Comparison of ENCODE assay signal across 8 cellular contexts in the genomic region with DNA sequence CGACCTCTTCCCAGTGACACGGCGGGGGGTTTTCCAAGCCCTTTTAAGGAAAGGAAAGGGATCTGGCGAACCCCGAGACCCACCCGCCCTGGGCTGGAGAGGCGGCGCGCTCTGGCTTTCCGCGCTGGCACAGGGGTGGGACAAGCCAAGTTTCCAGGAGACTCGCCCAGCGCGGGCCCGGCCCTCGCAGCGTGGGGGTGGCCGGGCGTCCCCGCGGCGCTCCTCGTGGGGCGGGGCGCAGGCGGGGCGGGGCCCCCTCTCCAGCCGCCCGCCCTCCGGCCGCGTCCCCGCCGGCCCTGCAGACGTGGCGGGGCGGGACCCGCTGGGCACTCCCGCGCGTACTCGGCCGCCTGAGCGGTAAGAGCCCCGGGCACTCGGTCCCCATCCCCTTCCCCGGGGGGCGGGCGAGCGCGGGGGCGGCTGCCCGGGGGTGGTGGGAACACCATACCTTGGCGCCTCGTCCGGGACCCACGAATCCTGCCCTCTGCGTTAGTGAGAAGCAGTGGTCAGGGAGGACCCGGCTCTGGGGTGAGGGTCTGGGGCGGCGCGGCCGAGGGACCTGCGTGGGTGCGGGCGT. TPM values are rescaled to one million over a fixed set of nuclear protein-coding genes. Genes with fewer than 3 reads are reported as not detected.
A peak's percentile ranks its signal among the peaks of the same experiment; 100 is the strongest.
DNase-seq lines count a peak whose midpoint lies in the region; ATAC-seq and TF ChIP-seq lines count a peak whose summit lies in the region.

A gene (plus strand): TSS at position 329 of the 577 bp plus-strand sequence. CDS start 10,273 bp downstream, outside the sequence.

- peak; percentile 31 to 71 for TF ChIP-seq POLR2A in sigmoid colon (IDR thresholded peaks at IDR 0.05)

- 0 out of 2 replicates have a peak, but pooled peaks cover 4% of the 10 kb centered on the region for H3F3A ChIP-seq in DOHH2 (ENCODE audit: control insufficient read depth, insufficient read depth)
- peaks cover 7% of the 10 kb centered on the region; the same call in 1 of the 2 replicates for H3F3A ChIP-seq in SU-DHL-6 (ENCODE audit: insufficient read depth)

- no peaks in the 10 kb centered on the region for H4K20me1 ChIP-seq in DOHH2 (ENCODE audit: control insufficient read depth, insufficient read depth, low read depth, low read length)
- H4K20me1 ChIP-seq in SU-DHL-6 (ENCODE audit: low read depth, low read length): no peaks in the 10 kb centered on the region

- TF ChIP-seq CTCF in DOHH2 (IDR thresholded peaks at IDR 0.05; ENCODE audit: low read depth, low read length, poor library complexity, severe bottlenecking) (no peak), SU-DHL-6 (IDR thresholded peaks at IDR 0.05; ENCODE audit: insufficient read depth, low read length, poor library complexity, severe bottlenecking) (no peak), sigmoid colon (IDR thresholded peaks at IDR 0.05) (no peak)

- no peak for TF ChIP-seq EP300 in sigmoid colon (IDR thresholded peaks at IDR 0.05)

- H3K4me2 ChIP-seq in DOHH2 (ENCODE audit: low read length) (peak within 1 kb of the TSS; percentile 83), SU-DHL-6 (ENCODE audit: low read depth, low read length, poor library complexity, severe bottlenecking) (peak within 1 kb of the TSS; percentile 66)

- H3K79me2 ChIP-seq in DOHH2 (ENCODE audit: control insufficient read depth, low read length) (no peaks in the 10 kb centered on the region), SU-DHL-6 (ENCODE audit: insufficient read depth, low read length) (no peaks in the 10 kb centered on the region)

- intact Hi-C loops in sigmoid colon (cut with DNase I): loop anchor here (5.0 to 10.0 kb wide), 3 partner anchors 80 to 193 kb away; no protein-coding TSS in a partner anchor

- H3K27me3 ChIP-seq in DOHH2 (ENCODE audit: control insufficient read depth, low read length): no peaks in the 10 kb centered on the region
- no peaks in the 10 kb centered on the region for H3K27me3 ChIP-seq in SU-DHL-6 (ENCODE audit: low read length)
- H3K27me3 ChIP-seq in sigmoid colon: no peaks in the 10 kb centered on the region

- H2AFZ ChIP-seq in SU-DHL-6 (ENCODE audit: low read depth, low read length, severe bottlenecking): peak within 1 kb of the TSS; percentile 94

- 0 to 2% methylated on average over 66 of the region's 66 CpGs for WGBS in sigmoid colon, 2 donors

- H3K27ac ChIP-seq in DOHH2 (ENCODE audit: low read depth, low read length) (no peak within 1 kb of the TSS), SU-DHL-6 (ENCODE audit: low read depth, low read length) (no peak within 1 kb of the TSS), caudate nucleus (ENCODE audit: low read depth, low read length) (peak within 1 kb of the TSS; percentile 88), sigmoid colon (peak within 1 kb of the TSS; percentile 92 to 99 (median 97))

- DNase-seq in HK-2 (ENCODE audit: unreplicated experiment) (peak; percentile 87), caudate nucleus (lab: John Stamatoyannopoulos, UW) (peak in 57 of 61 donors; percentile 4 to 81 (median 52)), iPS-NIHi7 (ENCODE audit: extremely low spot score) (peak; percentile 78), sigmoid colon (peak; percentile 91), NCI-H446 treated with DMSO at 0.1 percent for 48 hours (lab: John Stamatoyannopoulos, UW) (no peak)

- peak within 1 kb of the TSS; percentile 57 for H3K9ac ChIP-seq in SU-DHL-6 (ENCODE audit: low read length)

- H3K9me3 ChIP-seq in DOHH2 (ENCODE audit: control insufficient read depth, insufficient read depth, low read length) (no peaks in the 10 kb centered on the region), SU-DHL-6 (ENCODE audit: insufficient read depth, low read length) (no peaks in the 10 kb centered on the region), sigmoid colon (no peaks in the 10 kb centered on the region)

- H3K4me3 ChIP-seq in DOHH2 (ENCODE audit: low read length) (peak within 1 kb of the TSS; percentile 72), SU-DHL-6 (ENCODE audit: insufficient read depth, low read length, poor library complexity, severe bottlenecking) (peak within 1 kb of the TSS; percentile 50), sigmoid colon (peak within 1 kb of the TSS; percentile 77 to 94 (median 90))

- H3K36me3 ChIP-seq in DOHH2 (ENCODE audit: control insufficient read depth, low read length) (no peaks in the 10 kb centered on the region), SU-DHL-6 (ENCODE audit: low read length) (no peaks in the 10 kb centered on the region), sigmoid colon (no peaks in the 10 kb centered on the region)

- H3K9me2 ChIP-seq in DOHH2 (replicated peaks; ENCODE audit: control insufficient read depth, low read length): no peaks in the 10 kb centered on the region
- H3K9me2 ChIP-seq in SU-DHL-6 (replicated peaks; ENCODE audit: insufficient read depth, low read length): no peaks in the 10 kb centered on the region

- H3K4me1 ChIP-seq in DOHH2 (ENCODE audit: control insufficient read depth, low read length): peaks cover 12% of the 10 kb centered on the region
- peaks cover 0 to 51% (median 43%) of the 10 kb centered on the region in 4 donors for H3K4me1 ChIP-seq in sigmoid colon

- ATAC-seq in GM19455 (IDR thresholded peaks at IDR 0.05; ENCODE audit: unreplicated experiment): peak; percentile 93

RNA-seq across cellular contexts. Expression of the gene that starts here (rescaled TPM):
- 100 to 1,000 TPM; 120 to 189 (median 134) TPM for total RNA-seq in sigmoid colon
- 10 to 100 TPM; 24.7 to 49.5 (median 46.2) TPM for polyA plus RNA-seq in sigmoid colon

Comparison
In these comparisons a context has a peak if more than half of its experiments do, and no peak if none do; other contexts are left out.
1. H3K27ac ChIP-seq: peak in caudate nucleus (single experiment) and sigmoid colon (4 of 4); none in DOHH2 (single experiment) and SU-DHL-6 (single experiment).
2. Peak in every context shown above with its lines, with median percentiles within 50 percentile points of each other: H3K4me3 ChIP-seq.